Comparison of ENCODE assay signal across 8 cellular contexts in genomic region chr20:46562373-46563169, GRCh38. TPM values are rescaled to one million over a fixed set of nuclear protein-coding genes. Genes with fewer than 3 reads are reported as not detected.
DNase-seq lines count a peak whose midpoint lies in the region; ATAC-seq and TF ChIP-seq lines count a peak whose summit lies in the region.

No MANE protein-coding gene starts in this region.

- WGBS in lower leg skin, 2 donors = 10 to 16% methylated on average over 19 of the region's 19 CpGs

- peaks cover 15% of the 10 kb centered on the region for H3K27me3 Mint-ChIP-seq in CD4-positive, alpha-beta T cell
- H3K27me3 Mint-ChIP-seq in activated CD4-positive, alpha-beta T cell treated with anti-CD3 and anti-CD28 coated beads, Interleukin-2, amount 10 ng/mL, durations not matched to agents 24 days and 14 days = peaks cover 7% of the 10 kb centered on the region

- no peaks in the 10 kb centered on the region for H3K9me3 Mint-ChIP-seq in CD4-positive, alpha-beta T cell
- no peaks in the 10 kb centered on the region for H3K9me3 Mint-ChIP-seq in activated CD4-positive, alpha-beta T cell treated with anti-CD3 and anti-CD28 coated beads, Interleukin-2, amount 10 ng/mL, durations not matched to agents 24 days and 14 days

- ATAC-seq in CD4-positive, alpha-beta T cell (ENCODE audit: poor library complexity) = peak; percentile 69
- ATAC-seq in HG03196 (IDR thresholded peaks at IDR 0.05; ENCODE audit: unreplicated experiment) = no peak

- H3K36me3 ChIP-seq in HEK293 (ENCODE audit: control insufficient read depth in 2 of 2, insufficient read depth in 1 of 2, low read length in 2 of 2) = no peaks in the 10 kb centered on the region

- H3K27ac Mint-ChIP-seq in CD4-positive, alpha-beta T cell = no peak overlapping the region
- no peak overlapping the region for H3K27ac Mint-ChIP-seq in activated CD4-positive, alpha-beta T cell treated with anti-CD3 and anti-CD28 coated beads, Interleukin-2, amount 10 ng/mL, durations not matched to agents 24 days and 14 days

- TF ChIP-seq CTCF in CD4-positive, alpha-beta T cell (IDR thresholded peaks at IDR 0.05) = peak; percentile 84
- TF ChIP-seq CTCF in HEK293 (tag by site-specific recombination; IDR thresholded peaks at IDR 0.05) (peak; percentile 87), lower leg skin (IDR thresholded peaks at IDR 0.05) (peak in 1 of 3 donors; percentile 94)

- H3K4me1 Mint-ChIP-seq in CD4-positive, alpha-beta T cell (ENCODE audit: low read depth) = no peaks in the 10 kb centered on the region
- H3K4me1 Mint-ChIP-seq in activated CD4-positive, alpha-beta T cell treated with anti-CD3 and anti-CD28 coated beads, Interleukin-2, amount 10 ng/mL, durations not matched to agents 24 days and 14 days = peaks cover 32% of the 10 kb centered on the region

- intact Hi-C loops in CD4-positive, alpha-beta T cell (cut with DNase I, micrococcal nuclease) = no loop called here
- intact Hi-C loops in activated CD4-positive, alpha-beta T cell treated with anti-CD3 and anti-CD28 coated beads, Interleukin-2, amount 10 ng/mL, durations not matched to agents 24 days and 14 days (cut with micrococcal nuclease) = loop anchor here (5.0 kb wide), 1 partner anchor 40 kb away; no protein-coding TSS in a partner anchor
- intact Hi-C loops in lower leg skin (cut with DNase I; ENCODE audit: low total_unique reads) = no loop called here

- no peak overlapping the region for H3K27ac ChIP-seq in CD4-positive, alpha-beta T cell (ENCODE audit: low read depth, low read length)
- H3K27ac ChIP-seq in HEK293 (ENCODE audit: extremely low read depth, low read depth, low read length) = no peak overlapping the region; the same call in 1 of the 2 replicates

- no peak overlapping the region for H3K4me3 Mint-ChIP-seq in CD4-positive, alpha-beta T cell
- H3K4me3 Mint-ChIP-seq in activated CD4-positive, alpha-beta T cell treated with anti-CD3 and anti-CD28 coated beads, Interleukin-2, amount 10 ng/mL, durations not matched to agents 24 days and 14 days = no peak overlapping the region

- peaks cover 2% of the 10 kb centered on the region; the same call in 1 of the 2 replicates for H3K4me1 ChIP-seq in HEK293 (ENCODE audit: control insufficient read depth, insufficient read depth, low read length)

- CTCF ChIA-PET in CD4-positive, alpha-beta T cell (lab: Charles Lee) = interaction anchor here (0.8 to 1.1 kb wide), 2 partner anchors 10 to 40 kb away, joined by 3 read pairs; no protein-coding TSS in a partner anchor
- CTCF ChIA-PET in HEK293 (lab: Yijun Ruan, JAX) = interaction anchor here (0.6 to 3.4 kb wide), 10 partner anchors 9 to 666 kb away, joined by 3 to 16 read pairs (median 3); partner anchors contain the start of gene OCSTAMP

- H3K36me3 Mint-ChIP-seq in CD4-positive, alpha-beta T cell (ENCODE audit: low read depth) = no peaks in the 10 kb centered on the region
- no peaks in the 10 kb centered on the region for H3K36me3 Mint-ChIP-seq in activated CD4-positive, alpha-beta T cell treated with anti-CD3 and anti-CD28 coated beads, Interleukin-2, amount 10 ng/mL, durations not matched to agents 24 days and 14 days (ENCODE audit: low read depth)

- peak overlapping the region; percentile 21; the same call in 1 of the 2 replicates for H3K4me3 ChIP-seq in HEK293 (ENCODE audit: low read depth, low read length)
- H3K4me3 ChIP-seq in lower leg skin (ENCODE audit: low read depth, poor library complexity, severe bottlenecking) = no peak overlapping the region

- DNase-seq in CD4-positive, alpha-beta T cell = peak; percentile 10 to 59 (median 32)
- DNase-seq in NCI-H524 treated with DMSO at 0.1 percent for 48 hours (lab: John Stamatoyannopoulos, UW) (peak; percentile 15), ecto neural progenitor cell (ENCODE audit: low spot score) (peak; percentile 83), lower leg skin (ENCODE audit: low spot score in 2 of 2) (peak; percentile 69 to 92)
- peak; percentile 90 for DNase-seq in activated CD4-positive, alpha-beta T cell treated with anti-CD3 and anti-CD28 coated beads, Interleukin-2, amount 10 ng/mL, durations not matched to agents 24 days and 14 days
- DNase-seq in stimulated activated CD4-positive, alpha-beta T cell treated with anti-CD3 and anti-CD28 coated beads, Interleukin-4, amount 100 ng/mL, for 24 hours = peak; percentile 70

- no peaks in the 10 kb centered on the region for H3K9me3 ChIP-seq in CD4-positive, alpha-beta T cell (ENCODE audit: control insufficient read depth, low read length)
- H3K9me3 ChIP-seq in HEK293 (ENCODE audit: control insufficient read depth, insufficient read depth, low read depth, low read length) = no peaks in the 10 kb centered on the region

- POLR2A ChIA-PET in CD4-positive, alpha-beta T cell (lab: Charles Lee) = interaction anchor here (1.0 kb wide), 1 partner anchor 10 kb away, joined by 6 read pairs; no protein-coding TSS in a partner anchor
- POLR2A ChIA-PET in HEK293 (lab: Yijun Ruan, JAX) = no interaction called here

- no peak for TF ChIP-seq POLR2A in lower leg skin (IDR thresholded peaks at IDR 0.05)

- H3K27me3 ChIP-seq in CD4-positive, alpha-beta T cell (ENCODE audit: control insufficient read depth, insufficient read depth, low read length) = peaks cover 5% of the 10 kb centered on the region

TF ChIP-seq in HEK293, 187 proteins besides CTCF, POLR2A, EP300 and RAD21 (continues in another document):
- TF ChIP-seq SP2 (tag by site-specific recombination; IDR thresholded peaks at IDR 0.05) (peak; percentile 41), ZNF670 (tag by site-specific recombination; IDR thresholded peaks at IDR 0.05; ENCODE audit: low read depth) (no peak), KLF17 (tag by site-specific recombination; IDR thresholded peaks at IDR 0.05) (no peak), ZNF610 (tag by site-specific recombination; IDR thresholded peaks at IDR 0.05; ENCODE audit: borderline replicate concordance) (no peak), ZNF341 (tag by site-specific recombination; IDR thresholded peaks at IDR 0.05; ENCODE audit: low read depth) (peak; percentile 39; the same call in 1 of the 2 replicates), TRIM28 (IDR thresholded peaks at IDR 0.05; ENCODE audit: borderline replicate concordance, low read length) (no peak), ZNF394 (tag by site-specific recombination; IDR thresholded peaks at IDR 0.05; ENCODE audit: borderline replicate concordance) (peak; percentile 29; the same call in 1 of the 2 replicates), ZNF18 (tag by site-specific recombination; IDR thresholded peaks at IDR 0.05) (no peak), ZFP41 (tag by site-specific recombination; IDR thresholded peaks at IDR 0.05; ENCODE audit: borderline replicate concordance) (no peak), KLF10 (tag by site-specific recombination; IDR thresholded peaks at IDR 0.05) (no peak), ZNF514 (tag by site-specific recombination; IDR thresholded peaks at IDR 0.05) (no peak), ZBTB17 (tag by site-specific recombination; IDR thresholded peaks at IDR 0.05) (peak; percentile 78), ZNF175 (tag by site-specific recombination; IDR thresholded peaks at IDR 0.05) (no peak), PRDM1 (tag by site-specific recombination; IDR thresholded peaks at IDR 0.05) (peak; percentile 48), ZNF76 (tag by site-specific recombination; IDR thresholded peaks at IDR 0.05; ENCODE audit: borderline replicate concordance, low read depth) (peak; percentile 24; the same call in 1 of the 2 replicates), ZSCAN5A (tag by site-specific recombination; IDR thresholded peaks at IDR 0.05) (no peak)

RNA-seq across cellular contexts. Expression of gene OCSTAMP, which starts 12.1 kb away (rescaled TPM):
- total RNA-seq in CD4-positive, alpha-beta T cell = not detected
- total RNA-seq in activated CD4-positive, alpha-beta T cell treated with anti-CD3 and anti-CD28 coated beads, Interleukin-2, amount 10 ng/mL, durations not matched to agents 24 days and 14 days = 0.37 and 0.40 TPM in 2 replicates
- not detected for total RNA-seq in lower leg skin

RNA-seq across cellular contexts. Expression of gene ZNF334, which starts 49.2 kb away (rescaled TPM):
- total RNA-seq in CD4-positive, alpha-beta T cell = under 1 TPM; 0.19 to 0.28 TPM
- total RNA-seq in activated CD4-positive, alpha-beta T cell treated with anti-CD3 and anti-CD28 coated beads, Interleukin-2, amount 10 ng/mL, durations not matched to agents 24 days and 14 days = 1.6 and 2.0 TPM in 2 replicates
- under 1 TPM; 0.38 to 0.76 (median 0.58) TPM for total RNA-seq in lower leg skin

Comparison
In these comparisons a context has a peak if more than half of its experiments do, and no peak if none do; other contexts are left out.
1. DNase-seq: peak in every context shown above with its lines; median percentile 90 in activated CD4-positive, alpha-beta T cell treated with anti-CD3 and anti-CD28 coated beads, Interleukin-2, amount 10 ng/mL, durations not matched to agents 24 days and 14 days; 83 in ecto neural progenitor cell; 80 in lower leg skin; 70 in stimulated activated CD4-positive, alpha-beta T cell treated with anti-CD3 and anti-CD28 coated beads, Interleukin-4, amount 100 ng/mL, for 24 hours; 32 in CD4-positive, alpha-beta T cell; 15 in NCI-H524 treated with DMSO at 0.1 percent for 48 hours.